In genomic region chr2:211241891-211242290, GRCh38 we compare ENCODE assay signal across 8 cellular contexts.
"Had no signal": no experiment of that assay in that cellular context is flagged by ENCODE, and none has a peak within 500 bp of the region (broad histone marks: within the 10 kb centered on the region; RNA-seq: fewer than 3 reads in every experiment).

No MANE protein-coding gene starts in this region.

- H3K27ac ChIP-seq: GM23248 had no signal

- H3K4me2 ChIP-seq: GM23338 had no signal

- H3K36me3 ChIP-seq: HAP-1 had no signal

- H3K4me3 ChIP-seq: GM23248, GM23338, HAP-1 had no signal

- H3K9me3 ChIP-seq: HAP-1 had no signal

- DNase-seq: GM23248, GOT3, H7, H9, HCEC 1CT, HFFc6 had no signal

- H3K9ac ChIP-seq: GM23248 had no signal

- H2AFZ ChIP-seq: GM23248, GM23338 had no signal

- H3K4me1 ChIP-seq: HAP-1 had no signal
